ENCODE assay signal across 8 cellular contexts in the genomic region with DNA sequence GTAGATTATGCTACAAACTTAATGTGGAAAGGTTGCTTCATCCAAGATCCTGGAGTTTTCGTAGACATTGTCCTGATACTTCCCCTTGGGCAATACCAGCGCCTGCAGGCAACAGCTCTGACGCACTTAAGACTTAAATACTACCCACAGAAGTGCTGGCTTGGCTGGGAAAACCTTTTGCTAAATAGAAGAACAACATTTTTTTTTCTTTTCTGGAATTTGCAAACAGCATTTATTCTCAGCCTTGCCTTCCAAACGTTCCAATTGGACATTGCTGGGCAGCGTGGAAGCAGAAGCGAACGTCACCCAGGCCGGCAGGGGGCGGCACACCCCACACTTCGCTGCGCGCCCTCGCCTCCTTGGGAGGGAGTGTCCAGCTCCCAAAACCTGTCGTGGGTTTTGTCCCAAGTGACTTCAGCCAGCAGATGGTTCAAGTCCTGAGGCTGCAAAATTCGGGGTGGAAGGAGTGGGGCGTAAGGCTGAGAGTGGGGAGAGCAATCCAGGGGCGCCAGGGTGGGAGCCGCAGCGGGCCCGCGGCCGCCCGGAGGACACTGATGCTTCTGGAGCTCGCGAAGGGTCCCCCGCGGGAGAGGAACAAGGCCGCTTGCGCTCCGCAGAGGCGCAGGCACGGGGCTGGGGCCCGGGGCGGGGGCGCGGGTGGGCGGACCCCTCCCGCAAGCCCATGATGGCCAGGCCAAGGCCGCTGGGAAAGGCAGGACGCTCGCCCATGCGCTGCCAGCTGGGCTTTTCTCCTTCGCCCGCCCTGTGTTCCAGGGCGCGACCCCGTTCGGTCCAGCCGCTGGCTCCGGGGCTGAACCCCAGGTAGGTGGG.
DNase-seq lines count a peak whose midpoint lies in the region; TF ChIP-seq lines count a peak whose summit lies in the region.

No MANE protein-coding gene starts in this region.

- DNase-seq in GM10248 (ENCODE audit: extremely low spot score) (peak; percentile 81), HEK293T (ENCODE audit: extremely low spot score) (peak; percentile 88), NB4 (ENCODE audit: low read depth) (peak; percentile 63), cardiac fibroblast (ENCODE audit: low read depth in 2 of 2) (peak; percentile 77 to 87), iris pigment epithelial cell (ENCODE audit: low read depth) (peak; percentile 76), smooth muscle cell of the brain vasculature (ENCODE audit: low read depth, low spot score) (peak; percentile 32), NCI-H2029 treated with DMSO at 0.1 percent for 48 hours (lab: John Stamatoyannopoulos, UW) (no peak)

- CTCF ChIA-PET in GM10248 (lab: Yijun Ruan, JAX): interaction anchor here (0.6 to 11.0 kb wide), 45 partner anchors 9 to 487 kb away, joined by 3 to 249 read pairs (median 4); a partner anchor contains a TSS
- CTCF ChIA-PET in HEK293T (lab: Yijun Ruan, JAX): interaction anchor here (0.6 to 8.7 kb wide), 11 partner anchors 10 to 448 kb away, joined by 3 to 69 read pairs (median 3); no protein-coding TSS in a partner anchor

- TF ChIP-seq POLR2A in NB4 (IDR thresholded peaks at IDR 0.05; ENCODE audit: extremely low read depth, insufficient read length): no peak

- H3K4me3 ChIP-seq in NB4 (ENCODE audit: low read depth, low read length) (no peak overlapping the region), WI38 (ENCODE audit: low read depth, low read length) (peak overlapping the region; percentile 17; the same call in 1 of the 2 replicates), cardiac fibroblast (replicated peaks in 1 of 2; ENCODE audit: low read depth in 2 of 2, low read length in 2 of 2) (peak overlapping the region; percentile 53 to 54)

- POLR2A ChIA-PET in GM10248 (lab: Yijun Ruan, JAX): interaction anchor here (0.8 kb wide), 1 partner anchor 440 kb away, joined by 3 read pairs; no protein-coding TSS in a partner anchor
- POLR2A ChIA-PET in HEK293T (lab: Yijun Ruan, JAX): interaction anchor here (1.2 kb wide), 1 partner anchor 61 kb away, joined by 3 read pairs; no protein-coding TSS in a partner anchor

- TF ChIP-seq CTCF in GM10248 (IDR thresholded peaks at IDR 0.05; ENCODE audit: control extremely low read depth, extremely low read depth, low read depth, missing control alignments) (peak; percentile 92), NB4 (IDR thresholded peaks at IDR 0.05; ENCODE audit: low read depth, low read length) (peak; percentile 64), WI38 (IDR thresholded peaks at IDR 0.05; ENCODE audit: low read depth, low read length) (peak; percentile 52), cardiac fibroblast (IDR thresholded peaks at IDR 0.05; ENCODE audit: low read depth, low read length) (peak; percentile 87)

TF ChIP-seq in HEK293T, 16 proteins besides CTCF, POLR2A, EP300 and RAD21:
- TF ChIP-seq L3MBTL2 (conservative IDR thresholded peaks at IDR 0.05): 0 out of 2 replicates have a peak, but pooled peaks have one; percentile 23
- TF ChIP-seq LEF1 (IDR thresholded peaks at IDR 0.05; ENCODE audit: borderline replicate concordance): no peak
